In genomic region chr10:33139191-33139646, GRCh38 we compare ENCODE assay signal across 11 cellular contexts.
DNase-seq lines count a peak whose midpoint lies in the region; TF ChIP-seq lines count a peak whose summit lies in the region.
"Had no signal": no experiment of that assay in that cellular context is flagged by ENCODE, and none has a peak within 500 bp of the region (broad histone marks: within the 10 kb centered on the region; RNA-seq: fewer than 3 reads in every experiment).

No MANE protein-coding gene starts in this region.

- TF ChIP-seq CTCF in GM12865 (IDR thresholded peaks at IDR 0.05; ENCODE audit: insufficient read depth, low read depth, low read length, missing control alignments) (no peak), WERI-Rb-1 (IDR thresholded peaks at IDR 0.05; ENCODE audit: low read depth, low read length) (no peak), dorsolateral prefrontal cortex (IDR thresholded peaks at IDR 0.05 in 54 of 56, conservative IDR thresholded peaks at IDR 0.05 in 2 of 56; ENCODE audit: low read depth in 1 of 56, partially characterized antibody in 56 of 56) (no peak)

- H3K4me3 ChIP-seq in GM12865 (ENCODE audit: low read depth, low read length) (no peak overlapping the region), WERI-Rb-1 (ENCODE audit: low read depth, low read length) (no peak overlapping the region), dorsolateral prefrontal cortex (no peak overlapping the region)
- H3K4me3 ChIP-seq: Peyer's patch had no signal

- H3K9me3 ChIP-seq in WERI-Rb-1 (ENCODE audit: severe bottlenecking) = no peaks in the 10 kb centered on the region
- H3K9me3 ChIP-seq: Peyer's patch had no signal

- peak; percentile 10 for DNase-seq in GM12865 (ENCODE audit: low read depth)
- peak; percentile 65 for DNase-seq in activated CD4-positive, CD25-positive, alpha-beta regulatory T cell treated with anti-CD3 and anti-CD28 coated beads, Interleukin-2, amount 50 U/mL, for 16 hours (ENCODE audit: low read depth, low spot score)
- DNase-seq in activated naive CD4-positive, alpha-beta T cell (lab: John Stamatoyannopoulos, UW) = peak; percentile 7 to 58 (median 27)
- peak; percentile 40 to 47 for DNase-seq in stimulated activated CD4-positive, alpha-beta T cell treated with anti-CD3 and anti-CD28 coated beads, Interleukin-15, amount 100 ng/mL, for 48 hours (ENCODE audit: low read depth in 2 of 2)
- no peak for DNase-seq in NCI-H446 treated with DMSO at 0.1 percent for 48 hours (lab: John Stamatoyannopoulos, UW)
- no peak for DNase-seq in WERI-Rb-1
- DNase-seq in dorsolateral prefrontal cortex = no peak
- no peak for DNase-seq in ecto neural progenitor cell (ENCODE audit: low spot score)
- DNase-seq: amygdala had no signal

- no peaks in the 10 kb centered on the region for H3K36me3 ChIP-seq in WERI-Rb-1
- H3K36me3 ChIP-seq: Peyer's patch had no signal

- intact Hi-C loops in dorsolateral prefrontal cortex (cut with DNase I) = no loop called here

- H3K27ac ChIP-seq in WERI-Rb-1 (no peak overlapping the region), dorsolateral prefrontal cortex (no peak overlapping the region)
- H3K27ac ChIP-seq: KMS-11, Peyer's patch had no signal

- H3K27me3 ChIP-seq in WERI-Rb-1 (ENCODE audit: insufficient read depth, low read depth, severe bottlenecking) (no peaks in the 10 kb centered on the region), dorsolateral prefrontal cortex (peaks cover 0 to 84% (median 8%) of the 10 kb centered on the region in 45 donors)
- H3K27me3 ChIP-seq: Peyer's patch had no signal

Comparison
In these comparisons a context has a peak if more than half of its experiments do, and no peak if none do; other contexts are left out.
1. DNase-seq: peak in GM12865 (single experiment), activated CD4-positive, CD25-positive, alpha-beta regulatory T cell treated with anti-CD3 and anti-CD28 coated beads, Interleukin-2, amount 50 U/mL, for 16 hours (single experiment), activated naive CD4-positive, alpha-beta T cell (4 of 4) and stimulated activated CD4-positive, alpha-beta T cell treated with anti-CD3 and anti-CD28 coated beads, Interleukin-15, amount 100 ng/mL, for 48 hours (2 of 2); none in NCI-H446 treated with DMSO at 0.1 percent for 48 hours (single experiment), WERI-Rb-1 (single experiment), dorsolateral prefrontal cortex (0 of 10) and ecto neural progenitor cell (single experiment).